ENCODE assay signal across 1 cellular context in the genomic region with DNA sequence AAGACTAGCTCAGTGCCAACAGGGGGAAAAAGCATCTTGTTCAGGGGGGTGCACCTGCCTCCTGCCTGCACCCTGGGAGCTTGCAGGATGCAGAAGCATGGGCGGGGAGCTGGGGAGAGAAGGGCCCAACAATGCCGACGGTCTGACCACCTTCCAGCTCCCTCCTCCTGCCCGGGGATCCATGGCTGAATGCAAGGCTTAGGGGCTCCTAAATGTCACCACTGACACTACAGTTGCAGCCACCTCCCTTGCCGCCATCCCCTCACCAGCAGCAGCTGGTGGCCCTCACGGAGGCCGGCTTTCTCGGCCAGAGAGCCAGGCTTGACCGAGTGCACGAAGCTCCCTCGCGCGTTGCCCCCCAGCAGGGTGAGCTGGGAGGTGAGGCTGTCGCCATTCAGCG.
TF ChIP-seq lines count a peak whose summit lies in the region.

No MANE protein-coding gene starts in this region.

TF ChIP-seq in WTC11, 78 proteins besides CTCF, POLR2A, EP300 and RAD21 (continued from another document):
- TF ChIP-seq ZBTB43 (CRISPR knock-in tag; IDR thresholded peaks at IDR 0.05) (no peak), ATF1 (CRISPR knock-in tag; IDR thresholded peaks at IDR 0.05) (no peak), FOXJ3 (CRISPR knock-in tag; IDR thresholded peaks at IDR 0.05; ENCODE audit: borderline replicate concordance) (no peak), NFATC4 (CRISPR knock-in tag; IDR thresholded peaks at IDR 0.05) (no peak), KAT7 (CRISPR knock-in tag; IDR thresholded peaks at IDR 0.05; ENCODE audit: borderline replicate concordance) (no peak), NFE2L1 (CRISPR knock-in tag; IDR thresholded peaks at IDR 0.05) (no peak)
- TF ChIP-seq, protein P1, sequence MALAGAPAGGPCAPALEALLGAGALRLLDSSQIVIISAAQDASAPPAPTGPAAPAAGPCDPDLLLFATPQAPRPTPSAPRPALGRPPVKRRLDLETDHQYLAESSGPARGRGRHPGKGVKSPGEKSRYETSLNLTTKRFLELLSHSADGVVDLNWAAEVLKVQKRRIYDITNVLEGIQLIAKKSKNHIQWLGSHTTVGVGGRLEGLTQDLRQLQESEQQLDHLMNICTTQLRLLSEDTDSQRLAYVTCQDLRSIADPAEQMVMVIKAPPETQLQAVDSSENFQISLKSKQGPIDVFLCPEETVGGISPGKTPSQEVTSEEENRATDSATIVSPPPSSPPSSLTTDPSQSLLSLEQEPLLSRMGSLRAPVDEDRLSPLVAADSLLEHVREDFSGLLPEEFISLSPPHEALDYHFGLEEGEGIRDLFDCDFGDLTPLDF (CRISPR knock-in tag; IDR thresholded peaks at IDR 0.05): no peak
